ENCODE assay signal across 27 cellular contexts in genomic region chr1:162992945-162993344, GRCh38.
"Had no signal": no experiment of that assay in that cellular context is flagged by ENCODE, and none has a peak within 500 bp of the region (broad histone marks: within the 10 kb centered on the region; RNA-seq: fewer than 3 reads in every experiment).

No MANE protein-coding gene starts in this region.

- H3K27ac Mint-ChIP-seq: activated CD4-positive, alpha-beta memory T cell treated with anti-CD3 and anti-CD28 coated beads, Interleukin-2, amount 10 ng/mL, durations not matched to agents 7 days and 5 days; activated CD4-positive, alpha-beta T cell treated with anti-CD3 and anti-CD28 coated beads for 36 hours; activated CD4-positive, alpha-beta T cell treated with anti-CD3 and anti-CD28 coated beads, Interleukin-2, amount 10 ng/mL, durations not matched to agents 24 days and 14 days; activated naive CD8-positive, alpha-beta T cell; activated T-helper 17 cell treated with anti-CD3 and anti-CD28 coated beads, Interleukin-2, amount 50 U/mL, for 72 hours; dendritic cell treated with granulocyte-macrophage colony-stimulating factor and Interleukin-4, amounts not matched to agents 40 ng/mL and 50 ng/mL, for 4 days; effector memory CD8-positive, alpha-beta T cell had no signal

- H3K36me3 Mint-ChIP-seq: activated naive CD8-positive, alpha-beta T cell had no signal

- H3K9me3 Mint-ChIP-seq: activated CD4-positive, alpha-beta memory T cell treated with anti-CD3 and anti-CD28 coated beads, Interleukin-2, amount 10 ng/mL, durations not matched to agents 7 days and 5 days; activated CD4-positive, alpha-beta T cell treated with anti-CD3 and anti-CD28 coated beads, Interleukin-2, amount 10 ng/mL, durations not matched to agents 24 days and 14 days; activated T-cell treated with anti-CD3 and anti-CD28 coated beads, Interleukin-2, amount 50 U/mL, for 4 hours; activated T-helper 17 cell treated with anti-CD3 and anti-CD28 coated beads, Interleukin-2, amount 50 U/mL, for 72 hours; central memory CD8-positive, alpha-beta T cell; dendritic cell treated with granulocyte-macrophage colony-stimulating factor and Interleukin-4, amounts not matched to agents 40 ng/mL and 50 ng/mL, for 4 days; effector memory CD8-positive, alpha-beta T cell had no signal

- H3K9me3 ChIP-seq: esophagus muscularis mucosa had no signal

- H3K27ac ChIP-seq: brain microvascular endothelial cell, coronary artery, esophagus muscularis mucosa had no signal

- ATAC-seq: activated CD4-positive, alpha-beta T cell treated with anti-CD3 and anti-CD28 coated beads for 36 hours; activated T-cell treated with anti-CD3 and anti-CD28 coated beads, Interleukin-2, amount 50 U/mL, for 4 hours; activated T-helper 17 cell treated with anti-CD3 and anti-CD28 coated beads, Interleukin-2, amount 50 U/mL, for 72 hours; effector memory CD8-positive, alpha-beta T cell had no signal

- DNase-seq: activated CD4-positive, alpha-beta memory T cell treated with anti-CD3 and anti-CD28 coated beads, Interleukin-2, amount 10 ng/mL, durations not matched to agents 7 days and 5 days; activated CD4-positive, alpha-beta T cell treated with anti-CD3 and anti-CD28 coated beads for 36 hours; activated CD4-positive, alpha-beta T cell treated with anti-CD3 and anti-CD28 coated beads, Interleukin-2, amount 10 ng/mL, durations not matched to agents 24 days and 14 days; activated CD4-positive, alpha-beta T cell treated with anti-CD3 and anti-CD28 coated beads, Interleukin-2, amount 50 U/mL, for 4 hours; activated CD4-positive, CD25-positive, alpha-beta regulatory T cell; activated CD4-positive, CD25-positive, alpha-beta regulatory T cell treated with anti-CD3 and anti-CD28 coated beads, Interleukin-2, amount 50 U/mL, for 72 hours; activated CD8-positive, alpha-beta memory T cell treated with anti-CD3 and anti-CD28 coated beads, Interleukin-2, amount 50 U/mL, for 48 hours; activated effector memory CD4-positive, alpha-beta T cell treated with Interleukin-2 at 50 U/mL for 16 hours; activated gamma-delta T cell treated with Interleukin-2 at 50 U/mL for 16 hours; activated naive CD4-positive, alpha-beta T cell treated with anti-CD3 and anti-CD28 coated beads, Interleukin-2, amount 50 U/mL, for 16 hours; activated naive CD4-positive, alpha-beta T cell treated with Interleukin-2 at 50 U/mL for 16 hours; activated T-cell treated with anti-CD3 and anti-CD28 coated beads for 4 hours; activated T-cell treated with anti-CD3 and anti-CD28 coated beads, Interleukin-2, amount 50 U/mL, for 4 hours; amniotic stem cell; anterior cingulate cortex; brain microvascular endothelial cell; effector CD4-positive, alpha-beta T cell; effector memory CD8-positive, alpha-beta T cell; erythroblast; head of caudate nucleus; T-helper 2 cell had no signal

- H3K27me3 ChIP-seq: brain microvascular endothelial cell, esophagus muscularis mucosa had no signal

- H3K4me1 ChIP-seq: esophagus muscularis mucosa had no signal

- H3K4me1 Mint-ChIP-seq: activated CD4-positive, alpha-beta memory T cell treated with anti-CD3 and anti-CD28 coated beads, Interleukin-2, amount 10 ng/mL, durations not matched to agents 7 days and 5 days; activated CD4-positive, alpha-beta T cell treated with anti-CD3 and anti-CD28 coated beads for 36 hours; activated CD4-positive, alpha-beta T cell treated with anti-CD3 and anti-CD28 coated beads, Interleukin-2, amount 10 ng/mL, durations not matched to agents 24 days and 14 days; activated T-helper 17 cell treated with anti-CD3 and anti-CD28 coated beads, Interleukin-2, amount 50 U/mL, for 72 hours; central memory CD8-positive, alpha-beta T cell had no signal

- H3K4me3 Mint-ChIP-seq: activated CD4-positive, alpha-beta memory T cell treated with anti-CD3 and anti-CD28 coated beads, Interleukin-2, amount 10 ng/mL, durations not matched to agents 7 days and 5 days; activated CD4-positive, alpha-beta T cell treated with anti-CD3 and anti-CD28 coated beads for 36 hours; activated CD4-positive, alpha-beta T cell treated with anti-CD3 and anti-CD28 coated beads, Interleukin-2, amount 10 ng/mL, durations not matched to agents 24 days and 14 days; activated naive CD8-positive, alpha-beta T cell; activated T-cell treated with anti-CD3 and anti-CD28 coated beads, Interleukin-2, amount 50 U/mL, for 4 hours; activated T-helper 17 cell treated with anti-CD3 and anti-CD28 coated beads, Interleukin-2, amount 50 U/mL, for 72 hours; central memory CD8-positive, alpha-beta T cell; dendritic cell treated with granulocyte-macrophage colony-stimulating factor and Interleukin-4, amounts not matched to agents 40 ng/mL and 50 ng/mL, for 4 days; effector memory CD8-positive, alpha-beta T cell had no signal

- H3K4me3 ChIP-seq: coronary artery, esophagus muscularis mucosa had no signal

- H3K36me3 ChIP-seq: brain microvascular endothelial cell, esophagus muscularis mucosa had no signal
